Comparison of ENCODE assay signal across 6 cellular contexts in the genomic region with DNA sequence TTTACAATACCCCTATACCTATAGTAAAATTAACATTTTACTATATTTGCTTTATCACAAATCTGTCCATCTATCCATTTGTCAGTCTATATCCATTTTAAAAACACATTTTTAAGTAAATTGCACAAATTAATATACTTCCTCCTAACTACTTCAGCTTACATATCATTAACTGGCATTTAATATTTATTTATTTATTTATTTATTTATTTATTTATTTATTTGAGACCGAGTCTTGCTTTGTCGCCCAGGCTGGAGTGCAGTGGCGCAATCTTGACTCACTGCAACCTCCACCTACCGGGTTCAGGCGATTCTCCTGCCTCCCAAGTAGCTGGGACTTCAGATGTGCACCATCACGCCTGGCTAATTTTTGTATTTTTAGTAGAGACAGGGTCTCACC. TPM values are rescaled to one million over a fixed set of nuclear protein-coding genes. Genes with fewer than 3 reads are reported as not detected.
"Had no signal": no experiment of that assay in that cellular context is flagged by ENCODE, and none has a peak within 500 bp of the region (broad histone marks: within the 10 kb centered on the region; RNA-seq: fewer than 3 reads in every experiment).

No MANE protein-coding gene starts in this region.

RNA-seq across cellular contexts. Expression of gene RAB41, which starts 41.7 kb away (rescaled TPM):
- polyA plus RNA-seq: endothelial cell of umbilical vein, esophagus, fibroblast of lung, foreskin keratinocyte, heart left ventricle, heart right ventricle had no signal

RNA-seq across cellular contexts. Expression of gene ARR3, which starts 55.5 kb away (rescaled TPM):
- polyA plus RNA-seq: endothelial cell of umbilical vein, esophagus, fibroblast of lung, foreskin keratinocyte, heart left ventricle, heart right ventricle had no signal
